16 cellular contexts compared by ENCODE assay signal in the genomic region with DNA sequence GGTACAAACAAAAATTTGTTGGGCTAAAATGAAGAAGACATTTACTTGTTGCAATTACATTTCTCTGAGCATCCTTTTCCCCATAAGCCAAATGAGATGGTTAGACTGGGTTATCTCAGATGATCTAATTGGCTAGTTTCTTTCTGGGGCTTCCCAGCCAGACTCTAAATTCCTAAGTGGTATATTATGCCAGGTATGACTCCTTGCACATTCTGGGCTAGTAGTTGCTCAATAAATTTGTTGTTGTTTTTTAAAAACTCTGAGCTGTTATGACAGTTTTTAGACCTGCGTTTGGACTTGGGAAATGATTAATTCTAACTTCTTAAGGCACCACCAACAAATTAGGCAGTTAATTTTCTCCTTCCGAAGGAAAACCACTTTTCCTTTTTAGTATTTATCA.
DNase-seq lines count a peak whose midpoint lies in the region; FAIRE-seq and TF ChIP-seq lines count a peak whose summit lies in the region.
"Had no signal": no experiment of that assay in that cellular context is flagged by ENCODE, and none has a peak within 500 bp of the region (broad histone marks: within the 10 kb centered on the region; RNA-seq: fewer than 3 reads in every experiment).

No MANE protein-coding gene starts in this region.

- no peaks in the 10 kb centered on the region for H3K27me3 ChIP-seq in bronchial epithelial cell (ENCODE audit: control insufficient read depth, insufficient read depth, low read length)
- H3K27me3 ChIP-seq: BE2C had no signal

- H3K36me3 ChIP-seq in bronchial epithelial cell (ENCODE audit: control insufficient read depth, insufficient read depth, low read length) = peaks cover 15% of the 10 kb centered on the region

- no peak for FAIRE-seq in bronchial epithelial cell (lab: Jason Lieb, UNC)
- FAIRE-seq: H1, HepG2 had no signal

- H3K4me3 ChIP-seq in bronchial epithelial cell (ENCODE audit: low read depth, low read length) = no peak overlapping the region

- no peak for TF ChIP-seq CTCF in bronchial epithelial cell (IDR thresholded peaks at IDR 0.05; ENCODE audit: insufficient read depth, low read length, severe bottlenecking)

- DNase-seq in ELR (ENCODE audit: low read depth) (peak; percentile 18), NCI-H226 (peak; percentile 28), bronchial epithelial cell (ENCODE audit: low read depth) (peak; percentile 26), GDM1 (lab: John Stamatoyannopoulos, UW) (no peak), NCI-H1436 (lab: John Stamatoyannopoulos, UW) (no peak), HuH-7.5 (ENCODE audit: low spot score) (no peak)
- no peak for DNase-seq in activated CD4-positive, alpha-beta T cell treated with anti-CD3 and anti-CD28 coated beads, Interleukin-2, amount 50 U/mL, for 1 hour
- DNase-seq: BE2C; C1 segment of cervical spinal cord; CD4-positive, CD25-positive, alpha-beta regulatory T cell; CD8-positive, alpha-beta memory T cell; COR-L47; GF-D8; H9 had no signal

Comparison
In these comparisons a context has a peak if more than half of its experiments do, and no peak if none do; other contexts are left out.
1. DNase-seq: peak in ELR (single experiment), NCI-H226 (single experiment) and bronchial epithelial cell (single experiment); none in GDM1 (single experiment), NCI-H1436 (single experiment), HuH-7.5 (single experiment) and activated CD4-positive, alpha-beta T cell treated with anti-CD3 and anti-CD28 coated beads, Interleukin-2, amount 50 U/mL, for 1 hour (single experiment).